ENCODE assay signal across 1 cellular context in genomic region chr7:44847509-44847919, GRCh38.
A peak's percentile ranks its signal among the peaks of the same experiment; 100 is the strongest.
TF ChIP-seq lines count a peak whose summit lies in the region.

No MANE protein-coding gene starts in this region.

TF ChIP-seq in K562, 482 proteins besides CTCF, POLR2A, EP300 and RAD21 (continued from another document and continues in another):
- peak; percentile 75 for TF ChIP-seq ZFX (CRISPR knock-in tag; IDR thresholded peaks at IDR 0.05)
- TF ChIP-seq ZNF280B (CRISPR knock-in tag; IDR thresholded peaks at IDR 0.05) = no peak
- no peak for TF ChIP-seq ZBTB11 (CRISPR knock-in tag; IDR thresholded peaks at IDR 0.05)
- no peak for TF ChIP-seq NR0B1 (IDR thresholded peaks at IDR 0.05; ENCODE audit: partially characterized antibody)
- no peak for TF ChIP-seq HNRNPK (IDR thresholded peaks at IDR 0.05; ENCODE audit: low read depth, low read length, poor library complexity, severe bottlenecking)
- no peak; a peak in 1 of 4 replicates for TF ChIP-seq SIX5 (IDR thresholded peaks at IDR 0.05; ENCODE audit: borderline replicate concordance in 1 of 2, insufficient read depth in 1 of 2, low read depth in 1 of 2, low read length in 2 of 2)
- peak; percentile 85 for TF ChIP-seq IRF9 (tag; IDR thresholded peaks at IDR 0.05)
- no peak for TF ChIP-seq ELK1 (CRISPR knock-in tag; IDR thresholded peaks at IDR 0.05)
- no peak for TF ChIP-seq CBX2 (IDR thresholded peaks at IDR 0.05; ENCODE audit: insufficient read depth, low read length, poor library complexity, severe bottlenecking)
- TF ChIP-seq RREB1 (CRISPR knock-in tag; IDR thresholded peaks at IDR 0.05) = no peak
- no peak for TF ChIP-seq BMI1 (IDR thresholded peaks at IDR 0.05; ENCODE audit: low read length)
- no peak for TF ChIP-seq ZNF639 (CRISPR knock-in tag; conservative IDR thresholded peaks at IDR 0.05 in 1 of 2, IDR thresholded peaks at IDR 0.05 in 1 of 2)
- no peak for TF ChIP-seq ZNF717 (CRISPR knock-in tag; IDR thresholded peaks at IDR 0.05)
- TF ChIP-seq EP400 (IDR thresholded peaks at IDR 0.05) = no peak
- TF ChIP-seq TEAD4 (IDR thresholded peaks at IDR 0.05; ENCODE audit: low read length) = peak; percentile 95
- TF ChIP-seq TEAD4 (CRISPR knock-in tag; IDR thresholded peaks at IDR 0.05; ENCODE audit: borderline replicate concordance) = no peak
- no peak for TF ChIP-seq TRIM25 (IDR thresholded peaks at IDR 0.05; ENCODE audit: borderline replicate concordance)
- TF ChIP-seq POLR2AphosphoS5 (IDR thresholded peaks at IDR 0.05; ENCODE audit: control insufficient read depth, insufficient read depth, low read depth, low read length) = peak; percentile 87
- peak in 2 of 3 experiments; percentile 54 to 65 for TF ChIP-seq YY1 (IDR thresholded peaks at IDR 0.05; ENCODE audit: borderline replicate concordance in 1 of 3, control insufficient read depth in 1 of 3, extremely low read depth in 1 of 3, insufficient read depth in 3 of 3, insufficient read length in 1 of 3, insufficient replicate concordance in 2 of 3, low read depth in 1 of 3, low read length in 2 of 3)
- peak; percentile 94 for TF ChIP-seq CBFA2T3 (IDR thresholded peaks at IDR 0.05)
- no peak for TF ChIP-seq ZNF140 (CRISPR knock-in tag; IDR thresholded peaks at IDR 0.05)
- no peak for TF ChIP-seq NR3C1 (CRISPR knock-in tag; IDR thresholded peaks at IDR 0.05)
- no peak for TF ChIP-seq ZNF263 (CRISPR knock-in tag; IDR thresholded peaks at IDR 0.05; ENCODE audit: borderline replicate concordance)
- peak; percentile 91 for TF ChIP-seq ETV5 (CRISPR knock-in tag; IDR thresholded peaks at IDR 0.05; ENCODE audit: low read depth)
- TF ChIP-seq ELF4 (CRISPR knock-in tag; IDR thresholded peaks at IDR 0.05) = peak; percentile 72; the same call in 1 of the 2 replicates
- TF ChIP-seq ARID1B (IDR thresholded peaks at IDR 0.05) = peak; percentile 93
- TF ChIP-seq PBX2 (CRISPR knock-in tag; IDR thresholded peaks at IDR 0.05; ENCODE audit: low read depth) = no peak
- TF ChIP-seq PBX2 (tag; conservative IDR thresholded peaks at IDR 0.05; ENCODE audit: low read depth) = 0 out of 2 replicates have a peak, but pooled peaks have one; percentile 6
- peak; percentile 95 for TF ChIP-seq HDAC2 (IDR thresholded peaks at IDR 0.05)
- no peak for TF ChIP-seq FOXJ3 (CRISPR knock-in tag; IDR thresholded peaks at IDR 0.05)
- TF ChIP-seq STAT5B (CRISPR knock-in tag; IDR thresholded peaks at IDR 0.05) = no peak
- no peak for TF ChIP-seq PPARD (CRISPR knock-in tag; IDR thresholded peaks at IDR 0.05)
